In the genomic region with DNA sequence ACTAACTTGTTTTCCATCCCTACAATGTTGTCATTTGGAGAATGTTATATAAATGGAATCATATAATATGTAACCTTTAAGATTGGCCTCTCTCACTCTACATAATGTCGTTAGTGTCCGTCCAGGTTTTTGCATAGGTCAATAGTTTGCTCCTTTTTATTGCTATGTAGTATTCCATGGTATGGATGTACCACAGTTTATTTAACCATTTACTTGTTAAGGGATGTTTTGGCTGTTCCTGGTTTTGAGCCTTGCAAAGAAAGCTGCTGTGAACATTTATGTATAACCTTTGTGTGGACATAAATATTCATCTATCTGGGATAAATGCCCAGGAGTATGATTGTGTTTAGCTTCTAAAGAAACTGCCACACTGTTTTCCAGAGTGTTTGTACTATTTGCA, we compare ENCODE assay signal across 34 cellular contexts.
"Had no signal": no experiment of that assay in that cellular context is flagged by ENCODE, and none has a peak within 500 bp of the region (broad histone marks: within the 10 kb centered on the region; RNA-seq: fewer than 3 reads in every experiment).

No MANE protein-coding gene starts in this region.

- DNase-seq: Karpas-422, Kasumi-1, MG63, MM.1S, MV-4-11, NCI-H1048, NCI-H1092, NCI-H1092 treated with DMSO at 0.1 percent for 48 hours, NCI-H1105, NCI-H1105 treated with DMSO at 0.1 percent for 48 hours, NCI-H1417, NCI-H1417 treated with DMSO at 0.1 percent for 48 hours, NCI-H1436, NCI-H1436 treated with DMSO at 0.1 percent for 48 hours, NCI-H146, NCI-H1694, NCI-H1694 treated with DMSO at 0.1 percent for 48 hours, NCI-H187, NCI-H187 treated with DMSO at 0.1 percent for 48 hours, NCI-H1930, NCI-H2029, NCI-H2029 treated with DMSO at 0.1 percent for 48 hours, NCI-H2081, NCI-H2081 treated with DMSO at 0.1 percent for 48 hours, NCI-H2107, NCI-H2171, NCI-H2171 treated with DMSO at 0.1 percent for 48 hours, NCI-H2227 treated with DMSO at 0.1 percent for 48 hours, NCI-H226, NCI-H345, NCI-H446, NCI-H446 treated with DMSO at 0.1 percent for 48 hours, NCI-H510A, NCI-H510A treated with DMSO at 0.1 percent for 48 hours had no signal

- H3K27me3 ChIP-seq: MG63 had no signal

- H3K4me3 ChIP-seq: MG63 had no signal
